In the genomic region with DNA sequence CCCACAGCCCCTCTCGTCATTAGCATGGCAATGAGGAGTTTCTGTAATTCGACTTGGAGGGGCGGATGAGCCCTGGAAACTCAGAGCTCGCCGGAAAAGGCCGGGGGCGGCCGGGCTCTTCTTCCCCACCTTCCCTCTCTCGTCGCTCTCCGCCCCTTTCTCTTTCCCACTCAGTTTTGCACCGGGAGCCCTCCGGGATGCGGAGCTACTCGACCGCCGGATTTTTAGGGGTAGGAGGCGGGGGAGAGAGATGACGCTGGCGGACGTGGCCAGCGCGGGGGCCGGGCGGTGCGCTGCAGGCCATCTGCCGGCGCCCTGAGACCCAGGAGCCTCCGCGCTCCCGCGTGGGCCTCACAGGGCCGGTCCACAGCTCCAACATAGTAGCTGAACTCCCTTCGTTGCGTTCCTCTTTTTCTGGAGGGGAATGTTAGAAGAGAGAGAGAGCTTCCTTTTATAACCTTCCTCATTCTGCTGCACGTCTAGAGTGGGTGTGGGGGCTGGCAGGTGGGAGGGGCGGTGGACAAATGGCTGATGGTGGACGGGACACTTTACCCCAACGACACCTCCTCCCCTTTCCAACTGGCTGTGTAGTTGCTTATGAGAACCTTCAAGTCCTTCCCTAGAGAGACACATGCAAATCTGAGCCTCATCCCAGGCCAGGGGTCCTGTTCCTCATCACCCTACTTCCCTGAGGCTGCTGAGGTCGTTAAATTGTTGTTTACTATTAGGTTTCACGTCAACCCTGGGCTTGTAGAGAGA, we compare ENCODE assay signal across 8 cellular contexts. TPM values are rescaled to one million over a fixed set of nuclear protein-coding genes. Genes with fewer than 3 reads are reported as not detected.
DNase-seq lines count a peak whose midpoint lies in the region; ATAC-seq and TF ChIP-seq lines count a peak whose summit lies in the region.

No MANE protein-coding gene starts in this region.

- peak; percentile 30 to 43 for ATAC-seq in natural killer cell treated with Interleukin-12 subunit alpha and Interleukin-12 subunit beta and Interleukin-15 and Interleukin-18, amount 100 ng/mL, for 72 hours
- ATAC-seq in GM21381 (IDR thresholded peaks at IDR 0.05; ENCODE audit: unreplicated experiment): no peak
- ATAC-seq in activated naive CD4-positive, alpha-beta T cell treated with anti-CD3 and anti-CD28 coated beads, Interleukin-2, amount 50 U/mL, for 72 hours: no peak

- H3K27ac Mint-ChIP-seq in natural killer cell treated with Interleukin-12 subunit alpha and Interleukin-12 subunit beta and Interleukin-15 and Interleukin-18, amount 100 ng/mL, for 72 hours: peak overlapping the region in 1 of 2 donors; percentile 84
- no peak overlapping the region for H3K27ac Mint-ChIP-seq in activated naive CD4-positive, alpha-beta T cell treated with anti-CD3 and anti-CD28 coated beads, Interleukin-2, amount 50 U/mL, for 72 hours

- peak overlapping the region; percentile 79 for H3K27ac ChIP-seq in 22Rv1
- H3K27ac ChIP-seq in epithelial cell of prostate: peak overlapping the region; percentile 95

- H3K36me3 Mint-ChIP-seq in natural killer cell treated with Interleukin-12 subunit alpha and Interleukin-12 subunit beta and Interleukin-15 and Interleukin-18, amount 100 ng/mL, for 72 hours: peaks cover 20% of the 10 kb centered on the region
- peaks cover 14 to 27% of the 10 kb centered on the region in 2 donors for H3K36me3 Mint-ChIP-seq in activated naive CD4-positive, alpha-beta T cell treated with anti-CD3 and anti-CD28 coated beads, Interleukin-2, amount 50 U/mL, for 72 hours

- DNase-seq in RPMI7951 (ENCODE audit: low read depth) (peak; percentile 76), epithelial cell of prostate (ENCODE audit: low read depth, low spot score) (no peak), A172 (ENCODE audit: low spot score) (no peak)
- DNase-seq in natural killer cell treated with Interleukin-12 subunit alpha and Interleukin-12 subunit beta and Interleukin-15 and Interleukin-18, amount 100 ng/mL, for 72 hours (ENCODE audit: low spot score): no peak
- no peak for DNase-seq in activated naive CD4-positive, alpha-beta T cell treated with anti-CD3 and anti-CD28 coated beads, Interleukin-2, amount 50 U/mL, for 72 hours (ENCODE audit: low spot score in 2 of 2)

- H3K4me1 Mint-ChIP-seq in natural killer cell treated with Interleukin-12 subunit alpha and Interleukin-12 subunit beta and Interleukin-15 and Interleukin-18, amount 100 ng/mL, for 72 hours (ENCODE audit: low read depth in 2 of 2): peaks cover 28 to 54% of the 10 kb centered on the region in 2 donors

- no peaks in the 10 kb centered on the region for H3K9me3 Mint-ChIP-seq in natural killer cell treated with Interleukin-12 subunit alpha and Interleukin-12 subunit beta and Interleukin-15 and Interleukin-18, amount 100 ng/mL, for 72 hours
- no peaks in the 10 kb centered on the region for H3K9me3 Mint-ChIP-seq in activated naive CD4-positive, alpha-beta T cell treated with anti-CD3 and anti-CD28 coated beads, Interleukin-2, amount 50 U/mL, for 72 hours

- peaks cover 39 to 50% of the 10 kb centered on the region in 2 donors for H3K27me3 Mint-ChIP-seq in natural killer cell treated with Interleukin-12 subunit alpha and Interleukin-12 subunit beta and Interleukin-15 and Interleukin-18, amount 100 ng/mL, for 72 hours

- H3K4me3 Mint-ChIP-seq in natural killer cell treated with Interleukin-12 subunit alpha and Interleukin-12 subunit beta and Interleukin-15 and Interleukin-18, amount 100 ng/mL, for 72 hours: peak overlapping the region; percentile 87

- peak overlapping the region; percentile 78 for H3K4me3 ChIP-seq in GM08714 (ENCODE audit: low read length)

- TF ChIP-seq CTCF in 22Rv1 (IDR thresholded peaks at IDR 0.05): no peak

RNA-seq across cellular contexts. Expression of gene HOXA1, which starts 1.1 kb away (rescaled TPM):
- 6.2 and 7.3 TPM in 2 replicates for total RNA-seq in RPMI7951 (2014; rRNA removed; shearing (Covaris generic))
- total RNA-seq in natural killer cell treated with Interleukin-12 subunit alpha and Interleukin-12 subunit beta and Interleukin-15 and Interleukin-18, amount 100 ng/mL, for 72 hours: under 1 TPM; 0.36 to 0.78 TPM
- 0.34 TPM in 1 of 2 replicates, not detected in the other for total RNA-seq in A172 (2014; rRNA removed; shearing (Covaris generic))
- total RNA-seq in activated naive CD4-positive, alpha-beta T cell treated with anti-CD3 and anti-CD28 coated beads, Interleukin-2, amount 50 U/mL, for 72 hours: under 1 TPM in 1 of 2 donors, not detected in 1; 0.16 TPM

RNA-seq across cellular contexts. Expression of gene HOXA2, which starts 5.5 kb away (rescaled TPM):
- 0.84 and 1.1 TPM in 2 replicates for total RNA-seq in RPMI7951 (2014; rRNA removed; shearing (Covaris generic))
- total RNA-seq in natural killer cell treated with Interleukin-12 subunit alpha and Interleukin-12 subunit beta and Interleukin-15 and Interleukin-18, amount 100 ng/mL, for 72 hours: not detected
- 0.17 TPM in 1 of 2 replicates, not detected in the other for total RNA-seq in A172 (2014; rRNA removed; shearing (Covaris generic))
- not detected for total RNA-seq in activated naive CD4-positive, alpha-beta T cell treated with anti-CD3 and anti-CD28 coated beads, Interleukin-2, amount 50 U/mL, for 72 hours

RNA-seq across cellular contexts. Expression of gene HOXA4, which starts 33.6 kb away (rescaled TPM):
- total RNA-seq in RPMI7951 (2014; rRNA removed; shearing (Covaris generic)): 4.3 and 9.7 TPM in 2 replicates
- under 1 TPM in 1 of 2 donors, not detected in 1; 0.55 TPM for total RNA-seq in natural killer cell treated with Interleukin-12 subunit alpha and Interleukin-12 subunit beta and Interleukin-15 and Interleukin-18, amount 100 ng/mL, for 72 hours
- total RNA-seq in A172 (2014; rRNA removed; shearing (Covaris generic)): 2.0 and 3.4 TPM in 2 replicates
- under 1 TPM in 1 of 2 donors, not detected in 1; 0.59 TPM for total RNA-seq in activated naive CD4-positive, alpha-beta T cell treated with anti-CD3 and anti-CD28 coated beads, Interleukin-2, amount 50 U/mL, for 72 hours

RNA-seq across cellular contexts. Expression of gene HOXA5, which starts 46.5 kb away (rescaled TPM):
- 4.7 and 5.6 TPM in 2 replicates for total RNA-seq in RPMI7951 (2014; rRNA removed; shearing (Covaris generic))
- under 1 TPM; 0.33 to 0.64 TPM for total RNA-seq in natural killer cell treated with Interleukin-12 subunit alpha and Interleukin-12 subunit beta and Interleukin-15 and Interleukin-18, amount 100 ng/mL, for 72 hours
- 0.98 and 1.9 TPM in 2 replicates for total RNA-seq in A172 (2014; rRNA removed; shearing (Covaris generic))
- total RNA-seq in activated naive CD4-positive, alpha-beta T cell treated with anti-CD3 and anti-CD28 coated beads, Interleukin-2, amount 50 U/mL, for 72 hours: not detected

RNA-seq across cellular contexts. Expression of gene HOXA6, which starts 50.6 kb away (rescaled TPM):
- 1.8 and 7.2 TPM in 2 replicates for total RNA-seq in RPMI7951 (2014; rRNA removed; shearing (Covaris generic))
- under 1 TPM in 1 of 2 donors, not detected in 1; 0.81 TPM for total RNA-seq in natural killer cell treated with Interleukin-12 subunit alpha and Interleukin-12 subunit beta and Interleukin-15 and Interleukin-18, amount 100 ng/mL, for 72 hours
- total RNA-seq in A172 (2014; rRNA removed; shearing (Covaris generic)): 0.48 TPM in 1 of 2 replicates, not detected in the other
- total RNA-seq in activated naive CD4-positive, alpha-beta T cell treated with anti-CD3 and anti-CD28 coated beads, Interleukin-2, amount 50 U/mL, for 72 hours: under 1 TPM in 1 of 2 donors, not detected in 1; 0.31 TPM

Comparison
In these comparisons a context has a peak if more than half of its experiments do, and no peak if none do; other contexts are left out.
1. ATAC-seq: peak in natural killer cell treated with Interleukin-12 subunit alpha and Interleukin-12 subunit beta and Interleukin-15 and Interleukin-18, amount 100 ng/mL, for 72 hours (2 of 2); none in GM21381 (single experiment) and activated naive CD4-positive, alpha-beta T cell treated with anti-CD3 and anti-CD28 coated beads, Interleukin-2, amount 50 U/mL, for 72 hours (0 of 2).